ENCODE assay signal across 12 cellular contexts in the genomic region with DNA sequence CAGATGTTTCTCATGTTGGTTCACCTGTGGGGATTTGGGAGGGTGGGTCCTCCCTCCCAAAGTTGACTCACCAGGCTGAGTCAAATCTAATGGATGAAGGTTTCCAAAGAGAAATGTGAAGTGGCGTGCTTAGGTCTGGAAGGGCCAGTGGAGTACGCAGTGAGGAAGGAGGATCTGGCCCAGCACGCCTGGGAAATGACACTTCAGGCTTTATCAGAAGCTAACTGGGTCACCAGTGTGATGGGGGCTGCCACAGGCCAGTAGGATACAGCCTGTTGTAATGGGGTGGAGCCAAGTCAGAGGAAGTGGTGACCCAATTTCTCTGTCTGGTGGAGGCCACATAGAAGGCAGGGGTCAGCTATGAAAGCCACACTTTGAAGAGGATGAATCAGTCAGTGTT. TPM values are rescaled to one million over a fixed set of nuclear protein-coding genes. Genes with fewer than 3 reads are reported as not detected.
DNase-seq lines count a peak whose midpoint lies in the region; ATAC-seq and TF ChIP-seq lines count a peak whose summit lies in the region.
"Had no signal": no experiment of that assay in that cellular context is flagged by ENCODE, and none has a peak within 500 bp of the region (broad histone marks: within the 10 kb centered on the region; RNA-seq: fewer than 3 reads in every experiment).

No MANE protein-coding gene starts in this region.

- peaks cover 30% of the 10 kb centered on the region for H3K36me3 Mint-ChIP-seq in chondrocyte (ENCODE audit: low read depth)

- H3K9me3 Mint-ChIP-seq in chondrocyte (ENCODE audit: low read depth): no peaks in the 10 kb centered on the region
- H3K9me3 Mint-ChIP-seq: nephron had no signal

- H3K4me2 ChIP-seq in BLaER1: no peak overlapping the region
- H3K4me2 ChIP-seq in GM23248 (ENCODE audit: unreplicated experiment): no peak overlapping the region

- H3K27ac ChIP-seq in BLaER1 (no peak overlapping the region), GM23248 (no peak overlapping the region), right cardiac atrium (ENCODE audit: low read length) (no peak overlapping the region)
- H3K27ac ChIP-seq: C4-2B, cardiac muscle cell had no signal

- no peak overlapping the region for H3K4me3 ChIP-seq in BLaER1
- no peak overlapping the region for H3K4me3 ChIP-seq in GM23248
- no peak overlapping the region for H3K4me3 ChIP-seq in right cardiac atrium (ENCODE audit: low read length)
- H3K4me3 ChIP-seq: cardiac muscle cell had no signal

- DNase-seq in GM23248 (peak; percentile 17), right cardiac atrium (peak in 2 of 3 donors; percentile 31 to 63), chondrocyte (ENCODE audit: low spot score) (no peak)
- peak; percentile 29 for DNase-seq in activated T-helper 9 cell treated with anti-CD3 and anti-CD28 coated beads, Interleukin-2, amount 50 U/mL, for 16 hours (ENCODE audit: low read depth)
- DNase-seq: stimulated activated CD4-positive, alpha-beta T cell treated with anti-CD3 and anti-CD28 coated beads, Interleukin-1b, Interleukin-23, amount 100 ng/mL, for 48 hours had no signal

- no peak overlapping the region for H2AFZ ChIP-seq in GM23248

- H3K4me3 Mint-ChIP-seq in chondrocyte (ENCODE audit: unreplicated experiment): no peak overlapping the region
- H3K4me3 Mint-ChIP-seq: nephron had no signal

- intact Hi-C loops in right cardiac atrium (cut with DNase I): no loop called here

- H3K9me2 ChIP-seq in GM23248 (ENCODE audit: insufficient read depth): no peaks in the 10 kb centered on the region

- no peaks in the 10 kb centered on the region for H3K27me3 ChIP-seq in BLaER1
- no peaks in the 10 kb centered on the region for H3K27me3 ChIP-seq in GM23248 (replicated peaks; ENCODE audit: insufficient read depth)
- no peaks in the 10 kb centered on the region for H3K27me3 ChIP-seq in right cardiac atrium (ENCODE audit: control insufficient read depth, insufficient read depth)
- H3K27me3 ChIP-seq: cardiac muscle cell had no signal

- no peaks in the 10 kb centered on the region for H3K79me2 ChIP-seq in GM23248 (ENCODE audit: insufficient read depth)

- no peaks in the 10 kb centered on the region for H3K4me1 Mint-ChIP-seq in chondrocyte (ENCODE audit: low read depth)
- H3K4me1 Mint-ChIP-seq: nephron had no signal

- WGBS in GM23248 (ENCODE audit: low coverage in 1 of 2, low lambda C conversion rate in 2 of 2, missing lambda C conversion rate in 2 of 2), 2 experiments: 98 to 99% methylated on average over 3 of the region's 3 CpGs
- WGBS in right cardiac atrium: 64% methylated on average over 3 of the region's 3 CpGs

- 0 out of 2 replicates have a peak overlapping the region, but pooled peaks have one; percentile 0 for H3K9ac ChIP-seq in BLaER1
- H3K9ac ChIP-seq in GM23248: no peak overlapping the region

- no peaks in the 10 kb centered on the region for H3F3A ChIP-seq in GM23248 (ENCODE audit: insufficient read depth)

- H4K20me1 ChIP-seq in BLaER1 (peaks cover 35% of the 10 kb centered on the region), GM23248 (ENCODE audit: insufficient read depth) (no peaks in the 10 kb centered on the region)

- in situ Hi-C loops in GM23248 (cut with MboI): no loop called here

- TF ChIP-seq CTCF in chondrocyte (IDR thresholded peaks at IDR 0.05): no peak

- ATAC-seq in right cardiac atrium: peak; percentile 57 to 78
- ATAC-seq in HG03025 (IDR thresholded peaks at IDR 0.05; ENCODE audit: low FRiP score, unreplicated experiment): no peak
- no peak for ATAC-seq in GM21786 (IDR thresholded peaks at IDR 0.05; ENCODE audit: unreplicated experiment)
- ATAC-seq in GM21526 (IDR thresholded peaks at IDR 0.05; ENCODE audit: low FRiP score, unreplicated experiment): no peak

- H3K27me3 Mint-ChIP-seq in chondrocyte (ENCODE audit: low read depth): no peaks in the 10 kb centered on the region

- no peak overlapping the region for H3K27ac Mint-ChIP-seq in chondrocyte (ENCODE audit: unreplicated experiment)
- H3K27ac Mint-ChIP-seq: nephron had no signal

- no peaks in the 10 kb centered on the region for H3K9me3 ChIP-seq in BLaER1
- no peaks in the 10 kb centered on the region for H3K9me3 ChIP-seq in GM23248 (ENCODE audit: low read depth)
- H3K9me3 ChIP-seq in right cardiac atrium (ENCODE audit: control insufficient read depth, low read length): no peaks in the 10 kb centered on the region

- H3K4me1 ChIP-seq in BLaER1 (peaks cover 14% of the 10 kb centered on the region), GM23248 (ENCODE audit: insufficient read depth) (no peaks in the 10 kb centered on the region), right cardiac atrium (ENCODE audit: control insufficient read depth, insufficient read depth, low read length) (no peaks in the 10 kb centered on the region)

- H3K36me3 ChIP-seq in BLaER1: peaks cover 100% of the 10 kb centered on the region
- peaks cover 13% of the 10 kb centered on the region; the same call in 1 of the 2 replicates for H3K36me3 ChIP-seq in GM23248 (ENCODE audit: low read depth)

RNA-seq across cellular contexts. Expression of gene POLR1E, which starts 18.0 kb away (rescaled TPM):
- 27.5 and 27.8 TPM in 2 replicates for total RNA-seq in GM23248 (2014; rRNA removed; shearing (Covaris generic))
- polyA plus RNA-seq in GM23248 (2016; fragmentation: Nextera tagmentation; extraction: Ambion mirVana) (16.5 and 16.9 TPM in 2 replicates), right cardiac atrium (9.3 TPM)
- total RNA-seq in right cardiac atrium (10 to 100 TPM; 13.0 to 16.6 (median 15.6) TPM), chondrocyte (12.7 to 13.9 TPM (median 13.7 TPM) in 3 replicates)

RNA-seq across cellular contexts. Expression of gene ZBTB5, which starts 38.5 kb away (rescaled TPM):
- 8.3 and 8.7 TPM in 2 replicates for total RNA-seq in GM23248 (2014; rRNA removed; shearing (Covaris generic))
- 1.8 and 1.9 TPM in 2 replicates for polyA plus RNA-seq in GM23248 (2016; fragmentation: Nextera tagmentation; extraction: Ambion mirVana)
- 1 to 10 TPM; 6.8 to 9.1 (median 7.3) TPM for total RNA-seq in right cardiac atrium
- polyA plus RNA-seq in right cardiac atrium: 3.8 TPM
- total RNA-seq in chondrocyte: 14.1 to 15.3 TPM (median 14.5 TPM) in 3 replicates

Comparison
In these comparisons a context has a peak if more than half of its experiments do, and no peak if none do; other contexts are left out.
1. ATAC-seq: peak in right cardiac atrium (2 of 2); none in HG03025 (single experiment), GM21786 (single experiment) and GM21526 (single experiment).